ENCODE assay signal across 20 cellular contexts in genomic region chr12:13256705-13257045, GRCh38.
"Had no signal": no experiment of that assay in that cellular context is flagged by ENCODE, and none has a peak within 500 bp of the region (broad histone marks: within the 10 kb centered on the region; RNA-seq: fewer than 3 reads in every experiment).

No MANE protein-coding gene starts in this region.

- H3K4me1 ChIP-seq: prostate gland had no signal

- H3K27me3 Mint-ChIP-seq: activated T-cell treated with anti-CD3 and anti-CD28 coated beads, Interleukin-2, amount 50 U/mL, for 24 hours had no signal

- H3K9me3 Mint-ChIP-seq: activated CD4-positive, alpha-beta T cell treated with anti-CD3 and anti-CD28 coated beads, Interleukin-2, amount 10 ng/mL, durations not matched to agents 24 days and 14 days; activated CD8-positive, alpha-beta T cell treated with anti-CD3 and anti-CD28 coated beads for 36 hours; activated naive CD4-positive, alpha-beta T cell treated with anti-CD3 and anti-CD28 coated beads for 36 hours; activated naive CD8-positive, alpha-beta T cell treated with anti-CD3 and anti-CD28 coated beads, Interleukin-2, amount 50 U/mL, for 24 hours; activated T-cell treated with anti-CD3 and anti-CD28 coated beads, Interleukin-2, amount 50 U/mL, for 24 hours; activated T-helper 2 cell treated with anti-CD3 and anti-CD28 coated beads, Interferon-gamma antibody, Interleukin-2, Interleukin-4, amounts not matched to agents 10 μg/mL and 5 μg/mL and 100 μg/mL, durations not matched to agents 14 hours and 24 hours and 36 hours; central memory CD8-positive, alpha-beta T cell; dendritic cell treated with granulocyte-macrophage colony-stimulating factor and Interleukin-4, amounts not matched to agents 40 ng/mL and 50 ng/mL, for 4 days had no signal

- ATAC-seq: activated naive CD8-positive, alpha-beta T cell treated with anti-CD3 and anti-CD28 coated beads, Interleukin-2, amount 50 U/mL, for 24 hours had no signal

- H3K27ac ChIP-seq: brain microvascular endothelial cell, hepatocyte, right atrium auricular region, thyroid gland had no signal

- H3K27me3 ChIP-seq: brain microvascular endothelial cell, hepatocyte, right atrium auricular region, thyroid gland had no signal

- DNase-seq: activated CD4-positive, alpha-beta T cell treated with anti-CD3 and anti-CD28 coated beads, Interleukin-2, amount 10 ng/mL, durations not matched to agents 24 days and 14 days; activated CD4-positive, CD25-positive, alpha-beta regulatory T cell; activated CD8-positive, alpha-beta T cell treated with anti-CD3 and anti-CD28 coated beads for 36 hours; activated naive CD4-positive, alpha-beta T cell treated with anti-CD3 and anti-CD28 coated beads for 36 hours; activated naive CD8-positive, alpha-beta T cell treated with anti-CD3 and anti-CD28 coated beads, Interleukin-2, amount 50 U/mL, for 24 hours; activated T-cell treated with anti-CD3 and anti-CD28 coated beads, Interleukin-2, amount 50 U/mL, for 24 hours; brain microvascular endothelial cell; effector CD8-positive, alpha-beta T cell; foreskin fibroblast; stimulated activated CD4-positive, alpha-beta T cell treated with anti-CD3 and anti-CD28 coated beads, Interleukin-12 subunit alpha, Interleukin-12 subunit beta, amount 100 ng/mL, for 4 hours; stimulated activated CD4-positive, alpha-beta T cell treated with anti-CD3 and anti-CD28 coated beads, Interleukin-1b, Interleukin-23, amount 100 ng/mL, for 48 hours; stimulated activated naive CD4-positive, alpha-beta T cell treated with Interleukin-2 at 50 U/mL for 16 hours had no signal

- H3K4me3 Mint-ChIP-seq: activated CD4-positive, alpha-beta T cell treated with anti-CD3 and anti-CD28 coated beads, Interleukin-2, amount 10 ng/mL, durations not matched to agents 24 days and 14 days; activated CD8-positive, alpha-beta T cell treated with anti-CD3 and anti-CD28 coated beads for 36 hours; activated naive CD4-positive, alpha-beta T cell treated with anti-CD3 and anti-CD28 coated beads for 36 hours; activated naive CD8-positive, alpha-beta T cell treated with anti-CD3 and anti-CD28 coated beads, Interleukin-2, amount 50 U/mL, for 24 hours; activated T-cell treated with anti-CD3 and anti-CD28 coated beads, Interleukin-2, amount 50 U/mL, for 24 hours; central memory CD8-positive, alpha-beta T cell had no signal

- H3K27ac Mint-ChIP-seq: activated CD4-positive, alpha-beta T cell treated with anti-CD3 and anti-CD28 coated beads, Interleukin-2, amount 10 ng/mL, durations not matched to agents 24 days and 14 days; activated CD8-positive, alpha-beta T cell treated with anti-CD3 and anti-CD28 coated beads for 36 hours; activated naive CD4-positive, alpha-beta T cell treated with anti-CD3 and anti-CD28 coated beads for 36 hours; activated naive CD8-positive, alpha-beta T cell treated with anti-CD3 and anti-CD28 coated beads, Interleukin-2, amount 50 U/mL, for 24 hours; activated T-cell treated with anti-CD3 and anti-CD28 coated beads, Interleukin-2, amount 50 U/mL, for 24 hours; activated T-helper 2 cell treated with anti-CD3 and anti-CD28 coated beads, Interferon-gamma antibody, Interleukin-2, Interleukin-4, amounts not matched to agents 10 μg/mL and 5 μg/mL and 100 μg/mL, durations not matched to agents 14 hours and 24 hours and 36 hours; dendritic cell treated with granulocyte-macrophage colony-stimulating factor and Interleukin-4, amounts not matched to agents 40 ng/mL and 50 ng/mL, for 4 days had no signal

- H3K4me3 ChIP-seq: hepatocyte, lung, prostate gland, thyroid gland had no signal

- H3K9me3 ChIP-seq: prostate gland, right atrium auricular region, thyroid gland had no signal

- H3K36me3 ChIP-seq: brain microvascular endothelial cell, prostate gland, right atrium auricular region, thyroid gland had no signal

- H3K79me2 ChIP-seq: hepatocyte had no signal
